Comparison of ENCODE assay signal across 1 cellular context in genomic region chr12:28882444-28882843, GRCh38.
TF ChIP-seq lines count a peak whose summit lies in the region.

No MANE protein-coding gene starts in this region.

TF ChIP-seq in K562, 482 proteins besides CTCF, POLR2A, EP300 and RAD21 (continued from another document and continues in another):
- TF ChIP-seq FOXK1 (CRISPR knock-in tag; IDR thresholded peaks at IDR 0.05; ENCODE audit: borderline replicate concordance) (no peak), TCF7 (IDR thresholded peaks at IDR 0.05; ENCODE audit: borderline replicate concordance) (no peak), PHF21A (IDR thresholded peaks at IDR 0.05; ENCODE audit: borderline replicate concordance, low read depth) (no peak), RAD51 (IDR thresholded peaks at IDR 0.05; ENCODE audit: borderline replicate concordance, low read depth) (no peak), ARID3B (CRISPR knock-in tag; IDR thresholded peaks at IDR 0.05; ENCODE audit: borderline replicate concordance) (no peak), HDGF (IDR thresholded peaks at IDR 0.05) (no peak), RBM39 (optimal IDR thresholded peaks at IDR 0.05; ENCODE audit: low read depth, low read length) (no peak), POLR2G (IDR thresholded peaks at IDR 0.05; ENCODE audit: low read depth, low read length) (no peak), NONO (IDR thresholded peaks at IDR 0.05; ENCODE audit: low read depth in 2 of 2, low read length in 1 of 2) (no peak), HES1 (IDR thresholded peaks at IDR 0.05; ENCODE audit: low read depth) (0 out of 2 replicates have a peak, but pooled peaks have one; percentile 43), HDAC6 (IDR thresholded peaks at IDR 0.05; ENCODE audit: low read depth, low read length) (no peak), SIN3A (IDR thresholded peaks at IDR 0.05; ENCODE audit: borderline replicate concordance in 2 of 2, control insufficient read depth in 1 of 2, low read depth in 2 of 2, low read length in 2 of 2) (no peak), BCLAF1 (IDR thresholded peaks at IDR 0.05; ENCODE audit: borderline replicate concordance in 1 of 2, control insufficient read depth in 1 of 2, low read depth in 2 of 2, low read length in 1 of 2) (no peak), HDAC1 (IDR thresholded peaks at IDR 0.05) (no peak), HNRNPH1 (optimal IDR thresholded peaks at IDR 0.05; ENCODE audit: low read depth, low read length) (no peak), ZBTB49 (CRISPR knock-in tag; IDR thresholded peaks at IDR 0.05; ENCODE audit: borderline replicate concordance) (no peak), CREB1 (IDR thresholded peaks at IDR 0.05) (no peak), CREB1 (CRISPR knock-in tag; IDR thresholded peaks at IDR 0.05) (no peak), SMAD1 (IDR thresholded peaks at IDR 0.05; ENCODE audit: low read depth, low read length, partially characterized antibody) (no peak), JUNB (CRISPR knock-in tag; conservative IDR thresholded peaks at IDR 0.05) (no peak), ETS2 (tag; IDR thresholded peaks at IDR 0.05; ENCODE audit: borderline replicate concordance, poor library complexity, severe bottlenecking) (no peak), FOXK2 (conservative IDR thresholded peaks at IDR 0.05 in 1 of 2, IDR thresholded peaks at IDR 0.05 in 1 of 2; ENCODE audit: low read depth in 2 of 2) (no peak), ZBTB9 (CRISPR knock-in tag; IDR thresholded peaks at IDR 0.05) (no peak), ILF3 (IDR thresholded peaks at IDR 0.05; ENCODE audit: borderline replicate concordance) (no peak), KLF16 (IDR thresholded peaks at IDR 0.05) (peak; percentile 70; the same call in 1 of the 2 replicates), TAF15 (IDR thresholded peaks at IDR 0.05; ENCODE audit: low read depth, low read length) (no peak), ZNF3 (CRISPR knock-in tag; IDR thresholded peaks at IDR 0.05) (no peak), ETV5 (CRISPR knock-in tag; IDR thresholded peaks at IDR 0.05; ENCODE audit: low read depth) (no peak), HNRNPLL (IDR thresholded peaks at IDR 0.05; ENCODE audit: low read depth, low read length, poor library complexity, severe bottlenecking) (no peak), ZSCAN32 (CRISPR knock-in tag; IDR thresholded peaks at IDR 0.05) (no peak), CREB3 (tag; conservative IDR thresholded peaks at IDR 0.05; ENCODE audit: low read depth) (no peak), PCBP2 (IDR thresholded peaks at IDR 0.05; ENCODE audit: low read depth, low read length, poor library complexity, severe bottlenecking) (no peak), THAP12 (CRISPR knock-in tag; IDR thresholded peaks at IDR 0.05) (no peak), ZFP1 (CRISPR knock-in tag; IDR thresholded peaks at IDR 0.05) (no peak), NR2C1 (IDR thresholded peaks at IDR 0.05) (no peak), NR2C1 (tag; IDR thresholded peaks at IDR 0.05) (no peak), ATF4 (CRISPR knock-in tag; IDR thresholded peaks at IDR 0.05) (no peak), ILK (tag; IDR thresholded peaks at IDR 0.05; ENCODE audit: borderline replicate concordance, low read depth) (no peak), TCFL5 (CRISPR knock-in tag; conservative IDR thresholded peaks at IDR 0.05) (no peak), RREB1 (CRISPR knock-in tag; IDR thresholded peaks at IDR 0.05) (no peak), FOSL1 (tag; conservative IDR thresholded peaks at IDR 0.05) (peak; percentile 95), ZNF224 (CRISPR knock-in tag; IDR thresholded peaks at IDR 0.05) (no peak)
